Comparison of ENCODE assay signal across 1 cellular context in genomic region chr11:74479340-74480123, GRCh38.
TF ChIP-seq lines count a peak whose summit lies in the region.

No MANE protein-coding gene starts in this region.

TF ChIP-seq in HepG2, 621 proteins besides CTCF, POLR2A, EP300 and RAD21 (continued from another document):
- no peak for TF ChIP-seq ZNF512B (CRISPR knock-in tag; IDR thresholded peaks at IDR 0.05; ENCODE audit: borderline replicate concordance)
- TF ChIP-seq CEBPB (IDR thresholded peaks at IDR 0.05; ENCODE audit: borderline replicate concordance, low read depth, low read length) = peak; percentile 90
- TF ChIP-seq ARID5B (CRISPR knock-in tag; IDR thresholded peaks at IDR 0.05) = 0 out of 2 replicates have a peak, but pooled peaks have one; percentile 23
- TF ChIP-seq TCF12 (IDR thresholded peaks at IDR 0.05) = no peak
- TF ChIP-seq TCF12 (CRISPR knock-in tag; IDR thresholded peaks at IDR 0.05) = no peak
- no peak for TF ChIP-seq ZNF513 (CRISPR knock-in tag; conservative IDR thresholded peaks at IDR 0.05)
- TF ChIP-seq TBX3 (IDR thresholded peaks at IDR 0.05; ENCODE audit: borderline replicate concordance) = no peak
- TF ChIP-seq ZNF460 (CRISPR knock-in tag; IDR thresholded peaks at IDR 0.05; ENCODE audit: borderline replicate concordance) = peak; percentile 39; the same call in 1 of the 2 replicates
- no peak for TF ChIP-seq ATF2 (CRISPR knock-in tag; IDR thresholded peaks at IDR 0.05)
- TF ChIP-seq MATR3 (CRISPR knock-in tag; IDR thresholded peaks at IDR 0.05) = no peak
- no peak for TF ChIP-seq SALL2 (CRISPR knock-in tag; IDR thresholded peaks at IDR 0.05)
